Comparison of ENCODE assay signal across 9 cellular contexts in genomic region chr9:111691686-111692329, GRCh38. TPM values are rescaled to one million over a fixed set of nuclear protein-coding genes. Genes with fewer than 3 reads are reported as not detected.
A peak's percentile ranks its signal among the peaks of the same experiment; 100 is the strongest.
DNase-seq lines count a peak whose midpoint lies in the region; ATAC-seq and TF ChIP-seq lines count a peak whose summit lies in the region.
"Had no signal": no experiment of that assay in that cellular context is flagged by ENCODE, and none has a peak within 500 bp of the region (broad histone marks: within the 10 kb centered on the region; RNA-seq: fewer than 3 reads in every experiment).

No MANE protein-coding gene starts in this region.

- H3K27me3 ChIP-seq in parathyroid adenoma (ENCODE audit: control insufficient read depth, insufficient read depth, low read length): no peaks in the 10 kb centered on the region

- H3K4me1 Mint-ChIP-seq in T-helper 17 cell: no peaks in the 10 kb centered on the region

- H3K4me3 ChIP-seq in parathyroid adenoma (ENCODE audit: low read depth, low read length): no peak overlapping the region

- no peak overlapping the region for H3K9ac ChIP-seq in parathyroid adenoma

- H3K27ac Mint-ChIP-seq in T-helper 17 cell: no peak overlapping the region

- H3K27ac ChIP-seq in parathyroid adenoma: no peak overlapping the region
- H3K27ac ChIP-seq: epithelial cell of prostate had no signal

- no peaks in the 10 kb centered on the region for H3K9me3 ChIP-seq in parathyroid adenoma (ENCODE audit: control insufficient read depth, low read length)
- H3K9me3 ChIP-seq in T-helper 17 cell (ENCODE audit: control insufficient read depth, low read length, poor library complexity, severe bottlenecking): no peaks in the 10 kb centered on the region

- peak overlapping the region; percentile 30 for H2AFZ ChIP-seq in parathyroid adenoma

- DNase-seq in ACHN (peak; percentile 60), NCI-H748 treated with DMSO at 0.1 percent for 48 hours (lab: John Stamatoyannopoulos, UW) (peak; percentile 17), dermis blood vessel endothelial cell (peak; percentile 64), T-helper 17 cell (no peak)

- H3K27me3 Mint-ChIP-seq in T-helper 17 cell: no peaks in the 10 kb centered on the region

- H3K4me1 ChIP-seq in parathyroid adenoma: no peaks in the 10 kb centered on the region

- H3K36me3 ChIP-seq in parathyroid adenoma (ENCODE audit: control insufficient read depth, insufficient read depth, low read length): no peaks in the 10 kb centered on the region

- no peak overlapping the region for H3K4me3 Mint-ChIP-seq in T-helper 17 cell

- TF ChIP-seq CTCF in GM12873 (IDR thresholded peaks at IDR 0.05; ENCODE audit: insufficient read depth, low read depth, low read length, missing control alignments) (peak; percentile 40), parathyroid adenoma (IDR thresholded peaks at IDR 0.05) (peak; percentile 23)

- in situ Hi-C loops in ACHN (cut with HindIII; ENCODE audit: low pct_ligation_motif_present, low pct_unique_long_range_greater_than_20kb, low sequenced_read_pairs): no loop called here

- H3K79me2 ChIP-seq in parathyroid adenoma: no peaks in the 10 kb centered on the region

- H3K4me2 ChIP-seq in parathyroid adenoma (ENCODE audit: low read length): no peak overlapping the region

- ATAC-seq in GM21825 (IDR thresholded peaks at IDR 0.05; ENCODE audit: unreplicated experiment): no peak
- ATAC-seq in HG03095 (IDR thresholded peaks at IDR 0.05; ENCODE audit: unreplicated experiment): no peak
- ATAC-seq in T-helper 17 cell: no peak

- no peaks in the 10 kb centered on the region for H3K36me3 Mint-ChIP-seq in T-helper 17 cell (ENCODE audit: low read depth)

RNA-seq across cellular contexts. Expression of gene GNG10, which starts 30.4 kb away (rescaled TPM):
- total RNA-seq in dermis blood vessel endothelial cell (72.0 and 106 TPM in 2 replicates), T-helper 17 cell (1 to 10 TPM; 5.3 to 6.7 TPM)

Comparison
In these comparisons a context has a peak if more than half of its experiments do, and no peak if none do; other contexts are left out.
1. DNase-seq: peak in ACHN (single experiment), NCI-H748 treated with DMSO at 0.1 percent for 48 hours (single experiment) and dermis blood vessel endothelial cell (single experiment); none in T-helper 17 cell (0 of 3).